27 cellular contexts compared by ENCODE assay signal in genomic region chr5:29148073-29148472, GRCh38.
"Had no signal": no experiment of that assay in that cellular context is flagged by ENCODE, and none has a peak within 500 bp of the region (broad histone marks: within the 10 kb centered on the region; RNA-seq: fewer than 3 reads in every experiment).

No MANE protein-coding gene starts in this region.

- H3K4me3 Mint-ChIP-seq: dendritic cell treated with granulocyte-macrophage colony-stimulating factor and Interleukin-4, amounts not matched to agents 40 ng/mL and 50 ng/mL, for 4 days; effector memory CD8-positive, alpha-beta T cell; endodermal cell; naive thymus-derived CD4-positive, alpha-beta T cell had no signal

- H3K36me3 ChIP-seq: colonic mucosa, esophagus squamous epithelium, gastrocnemius medialis, heart right ventricle, left lung, lower lobe of right lung had no signal

- ATAC-seq: effector memory CD8-positive, alpha-beta T cell; esophagus mucosa; gastrocnemius medialis; heart right ventricle; left cardiac atrium; left lung; left ventricle myocardium superior; lower lobe of right lung; naive thymus-derived CD4-positive, alpha-beta T cell had no signal

- H3K4me3 ChIP-seq: colonic mucosa, esophagus squamous epithelium, gastrocnemius medialis, heart right ventricle, left lung, lower lobe of right lung had no signal

- H3K27me3 Mint-ChIP-seq: dendritic cell treated with granulocyte-macrophage colony-stimulating factor and Interleukin-4, amounts not matched to agents 40 ng/mL and 50 ng/mL, for 4 days; effector memory CD8-positive, alpha-beta T cell; naive thymus-derived CD4-positive, alpha-beta T cell had no signal

- H3K9me3 ChIP-seq: colonic mucosa, gastrocnemius medialis, lower lobe of right lung had no signal

- H3K27ac ChIP-seq: colonic mucosa, epithelial cell of prostate, esophagus squamous epithelium, gastrocnemius medialis, heart right ventricle, left lung, lower lobe of right lung had no signal

- H3K36me3 Mint-ChIP-seq: naive thymus-derived CD4-positive, alpha-beta T cell had no signal

- H3K9me3 Mint-ChIP-seq: dendritic cell treated with granulocyte-macrophage colony-stimulating factor and Interleukin-4, amounts not matched to agents 40 ng/mL and 50 ng/mL, for 4 days; effector memory CD8-positive, alpha-beta T cell; endodermal cell had no signal

- FAIRE-seq: endometrium, islet of Langerhans, keratinocyte had no signal

- DNase-seq: colonic mucosa; cortex of kidney; effector CD8-positive, alpha-beta T cell; effector memory CD8-positive, alpha-beta T cell; endodermal cell; erythroblast; esophagus squamous epithelium; foreskin fibroblast; foreskin melanocyte; gastrocnemius medialis; glutamatergic neuron; head of caudate nucleus; heart right ventricle; hippocampal formation; left cardiac atrium; left lung; left ventricle myocardium superior; lower lobe of right lung; mesenchymal stem cell; midbrain; naive thymus-derived CD4-positive, alpha-beta T cell had no signal

- H3K4me1 ChIP-seq: colonic mucosa, esophagus squamous epithelium, gastrocnemius medialis, heart right ventricle, left lung, lower lobe of right lung had no signal

- H3K27ac Mint-ChIP-seq: dendritic cell treated with granulocyte-macrophage colony-stimulating factor and Interleukin-4, amounts not matched to agents 40 ng/mL and 50 ng/mL, for 4 days; effector memory CD8-positive, alpha-beta T cell; naive thymus-derived CD4-positive, alpha-beta T cell had no signal

- H3K4me1 Mint-ChIP-seq: naive thymus-derived CD4-positive, alpha-beta T cell had no signal

- H3K27me3 ChIP-seq: colonic mucosa, esophagus squamous epithelium, gastrocnemius medialis, heart right ventricle, left lung had no signal
